Comparison of ENCODE assay signal across 24 cellular contexts in genomic region chr2:235291464-235291863, GRCh38.
"Had no signal": no experiment of that assay in that cellular context is flagged by ENCODE, and none has a peak within 500 bp of the region (broad histone marks: within the 10 kb centered on the region; RNA-seq: fewer than 3 reads in every experiment).

No MANE protein-coding gene starts in this region.

- H3K9me3 ChIP-seq: esophagus muscularis mucosa, neutrophil, prostate gland, sigmoid colon, suprapubic skin, tibial artery had no signal

- H3K4me3 ChIP-seq: esophagus muscularis mucosa, prostate gland, sigmoid colon, smooth muscle cell, suprapubic skin, tibial artery had no signal

- H3K27ac Mint-ChIP-seq: activated B cell treated with CpG ODN at 0.5 μM for 24 hours; activated CD8-positive, alpha-beta memory T cell treated with anti-CD3 and anti-CD28 coated beads, Interleukin-2, amount 10 ng/mL, durations not matched to agents 7 days and 5 days; activated CD8-positive, alpha-beta T cell treated with anti-CD3 and anti-CD28 coated beads, Interleukin-2, amount 10 ng/mL, durations not matched to agents 7 days and 5 days; activated naive CD4-positive, alpha-beta T cell treated with anti-CD3 and anti-CD28 coated beads, Interleukin-2, amount 50 U/mL, for 24 hours; activated naive CD8-positive, alpha-beta T cell treated with anti-CD3 and anti-CD28 coated beads, Interleukin-2, amount 50 U/mL, for 24 hours; activated T-helper 2 cell treated with anti-CD3 and anti-CD28 coated beads, Interferon-gamma antibody, Interleukin-2, Interleukin-4, amounts not matched to agents 10 μg/mL and 5 μg/mL and 100 μg/mL, durations not matched to agents 14 hours and 24 hours and 36 hours; dendritic cell treated with granulocyte-macrophage colony-stimulating factor and Interleukin-4, amounts not matched to agents 40 ng/mL and 50 ng/mL, for 4 days; nephron; T-helper 2 cell treated with Interferon-gamma antibody and Interleukin-4, amounts not matched to agents 5 μg/mL and 100 μg/mL, for 36 hours had no signal

- H3K4me1 Mint-ChIP-seq: activated B cell treated with CpG ODN at 0.5 μM for 24 hours; activated CD8-positive, alpha-beta memory T cell treated with anti-CD3 and anti-CD28 coated beads, Interleukin-2, amount 10 ng/mL, durations not matched to agents 7 days and 5 days; activated naive CD4-positive, alpha-beta T cell treated with anti-CD3 and anti-CD28 coated beads, Interleukin-2, amount 50 U/mL, for 24 hours; activated naive CD8-positive, alpha-beta T cell treated with anti-CD3 and anti-CD28 coated beads, Interleukin-2, amount 50 U/mL, for 24 hours had no signal

- H3K4me2 ChIP-seq: smooth muscle cell had no signal

- H3K4me3 Mint-ChIP-seq: activated B cell treated with CpG ODN at 0.5 μM for 24 hours; activated CD8-positive, alpha-beta memory T cell treated with anti-CD3 and anti-CD28 coated beads, Interleukin-2, amount 10 ng/mL, durations not matched to agents 7 days and 5 days; activated CD8-positive, alpha-beta T cell treated with anti-CD3 and anti-CD28 coated beads, Interleukin-2, amount 10 ng/mL, durations not matched to agents 7 days and 5 days; activated naive CD4-positive, alpha-beta T cell treated with anti-CD3 and anti-CD28 coated beads, Interleukin-2, amount 50 U/mL, for 24 hours; activated naive CD8-positive, alpha-beta T cell treated with anti-CD3 and anti-CD28 coated beads, Interleukin-2, amount 50 U/mL, for 24 hours; dendritic cell treated with granulocyte-macrophage colony-stimulating factor and Interleukin-4, amounts not matched to agents 40 ng/mL and 50 ng/mL, for 4 days; nephron; T-helper 2 cell treated with Interferon-gamma antibody and Interleukin-4, amounts not matched to agents 5 μg/mL and 100 μg/mL, for 36 hours had no signal

- H3K4me1 ChIP-seq: esophagus muscularis mucosa, foreskin keratinocyte, prostate gland, sigmoid colon, suprapubic skin, tibial artery had no signal

- H3K9me3 Mint-ChIP-seq: activated naive CD4-positive, alpha-beta T cell treated with anti-CD3 and anti-CD28 coated beads, Interleukin-2, amount 50 U/mL, for 24 hours; activated naive CD8-positive, alpha-beta T cell treated with anti-CD3 and anti-CD28 coated beads, Interleukin-2, amount 50 U/mL, for 24 hours; activated T-helper 2 cell treated with anti-CD3 and anti-CD28 coated beads, Interferon-gamma antibody, Interleukin-2, Interleukin-4, amounts not matched to agents 10 μg/mL and 5 μg/mL and 100 μg/mL, durations not matched to agents 14 hours and 24 hours and 36 hours; dendritic cell treated with granulocyte-macrophage colony-stimulating factor and Interleukin-4, amounts not matched to agents 40 ng/mL and 50 ng/mL, for 4 days; nephron; T-helper 2 cell treated with Interferon-gamma antibody and Interleukin-4, amounts not matched to agents 5 μg/mL and 100 μg/mL, for 36 hours had no signal

- ATAC-seq: activated CD8-positive, alpha-beta memory T cell treated with anti-CD3 and anti-CD28 coated beads, Interleukin-2, amount 10 ng/mL, durations not matched to agents 7 days and 5 days; activated CD8-positive, alpha-beta T cell treated with anti-CD3 and anti-CD28 coated beads, Interleukin-2, amount 10 ng/mL, durations not matched to agents 7 days and 5 days; activated naive CD8-positive, alpha-beta T cell treated with anti-CD3 and anti-CD28 coated beads, Interleukin-2, amount 50 U/mL, for 24 hours; foreskin keratinocyte; left ventricle myocardium superior had no signal

- H3K27me3 ChIP-seq: foreskin keratinocyte, neutrophil, sigmoid colon, tibial artery had no signal

- H3K27ac ChIP-seq: esophagus muscularis mucosa, foreskin keratinocyte, neutrophil, prostate gland, sigmoid colon, suprapubic skin, tibial artery had no signal

- H3K36me3 Mint-ChIP-seq: activated CD8-positive, alpha-beta memory T cell treated with anti-CD3 and anti-CD28 coated beads, Interleukin-2, amount 10 ng/mL, durations not matched to agents 7 days and 5 days; activated naive CD4-positive, alpha-beta T cell treated with anti-CD3 and anti-CD28 coated beads, Interleukin-2, amount 50 U/mL, for 24 hours had no signal

- H3K27me3 Mint-ChIP-seq: dendritic cell treated with granulocyte-macrophage colony-stimulating factor and Interleukin-4, amounts not matched to agents 40 ng/mL and 50 ng/mL, for 4 days had no signal

- DNase-seq: activated B cell treated with CpG ODN at 0.5 μM for 24 hours; activated CD8-positive, alpha-beta memory T cell treated with anti-CD3 and anti-CD28 coated beads, Interleukin-2, amount 10 ng/mL, durations not matched to agents 7 days and 5 days; activated CD8-positive, alpha-beta T cell treated with anti-CD3 and anti-CD28 coated beads, Interleukin-2, amount 10 ng/mL, durations not matched to agents 7 days and 5 days; activated naive CD8-positive, alpha-beta T cell treated with anti-CD3 and anti-CD28 coated beads, Interleukin-2, amount 50 U/mL, for 24 hours; activated T-cell treated with anti-CD3 and anti-CD28 coated beads, Interleukin-2, amount 50 U/mL, for 48 hours; amygdala; caudate nucleus; foreskin keratinocyte; left ventricle myocardium superior; retina; sigmoid colon; stimulated activated CD4-positive, alpha-beta T cell treated with anti-CD3 and anti-CD28 coated beads, Interleukin-1b, Interleukin-23, amount 100 ng/mL, for 48 hours; stimulated activated naive CD4-positive, alpha-beta T cell; tibial artery had no signal

- H3K36me3 ChIP-seq: esophagus muscularis mucosa, neutrophil, prostate gland, sigmoid colon, suprapubic skin, tibial artery had no signal
